ENCODE assay signal across 12 cellular contexts in genomic region chr1:41698916-41699860, GRCh38.
A peak's percentile ranks its signal among the peaks of the same experiment; 100 is the strongest.
DNase-seq lines count a peak whose midpoint lies in the region; ATAC-seq and TF ChIP-seq lines count a peak whose summit lies in the region.
"Had no signal": no experiment of that assay in that cellular context is flagged by ENCODE, and none has a peak within 500 bp of the region (broad histone marks: within the 10 kb centered on the region; RNA-seq: fewer than 3 reads in every experiment).

No MANE protein-coding gene starts in this region.

- DNase-seq in activated T-cell treated with anti-CD3 and anti-CD28 coated beads, Interleukin-2, amount 50 U/mL, for 72 hours: peak; percentile 32 to 41
- DNase-seq in activated T-cell treated with anti-CD3 and anti-CD28 coated beads for 4 hours (no peak), GM20000 (ENCODE audit: low spot score) (peak; percentile 69), posterior vena cava (ENCODE audit: low spot score) (peak; percentile 61), cerebellar nuclear complex (lab: John Stamatoyannopoulos, UW) (no peak), aorta (no peak)
- DNase-seq: activated naive CD4-positive, alpha-beta T cell treated with anti-CD3 and anti-CD28 coated beads, Interleukin-2, amount 50 U/mL, for 16 hours; NCI-H2171 treated with DMSO at 0.1 percent for 48 hours had no signal

- intact Hi-C loops in posterior vena cava (cut with DNase I): loop anchor here in 1 of 2 donors (5.0 kb wide), 1 partner anchor 1728 kb away; no protein-coding TSS in a partner anchor
- intact Hi-C loops in aorta (cut with DNase I): no loop called here

- H3K27ac Mint-ChIP-seq in activated T-cell treated with anti-CD3 and anti-CD28 coated beads, Interleukin-2, amount 50 U/mL, for 72 hours: no peak overlapping the region
- H3K27ac Mint-ChIP-seq: T-cell had no signal

- no peaks in the 10 kb centered on the region for H3K27me3 ChIP-seq in aorta (ENCODE audit: control insufficient read depth in 1 of 2, insufficient read depth in 2 of 2, low read length in 1 of 2)

- H3K9me3 ChIP-seq in aorta (ENCODE audit: control insufficient read depth, low read length): no peaks in the 10 kb centered on the region

- ATAC-seq in activated T-cell treated with anti-CD3 and anti-CD28 coated beads, Interleukin-2, amount 50 U/mL, for 72 hours (replicated peaks in 1 of 2): peak; percentile 79 to 95
- ATAC-seq in HG03439 (IDR thresholded peaks at IDR 0.05; ENCODE audit: unreplicated experiment) (peak; percentile 96), GM18870 (IDR thresholded peaks at IDR 0.05; ENCODE audit: unreplicated experiment) (no peak), aorta (ENCODE audit: low FRiP score) (no peak)

- no peaks in the 10 kb centered on the region for H3K36me3 Mint-ChIP-seq in activated T-cell treated with anti-CD3 and anti-CD28 coated beads, Interleukin-2, amount 50 U/mL, for 72 hours (ENCODE audit: insufficient read depth in 2 of 2)
- H3K36me3 Mint-ChIP-seq: T-cell had no signal

- WGBS in aorta, 2 donors: 93% methylated on average over 19 of the region's 19 CpGs

- no peaks in the 10 kb centered on the region for H3K36me3 ChIP-seq in aorta (ENCODE audit: control insufficient read depth in 1 of 2, insufficient read depth in 2 of 2, low read length in 1 of 2)

- no peak overlapping the region for H3K27ac ChIP-seq in aorta (ENCODE audit: low read depth in 1 of 2, low read length in 2 of 2)
- H3K27ac ChIP-seq: epithelial cell of prostate had no signal

- H3K4me3 ChIP-seq in aorta (ENCODE audit: low read length in 2 of 2): no peak overlapping the region

- no peak overlapping the region for H3K4me3 Mint-ChIP-seq in activated T-cell treated with anti-CD3 and anti-CD28 coated beads, Interleukin-2, amount 50 U/mL, for 72 hours
- H3K4me3 Mint-ChIP-seq: T-cell had no signal

- H3K4me1 ChIP-seq in aorta (ENCODE audit: control insufficient read depth in 1 of 2, insufficient read depth in 2 of 2, low read length in 2 of 2): no peaks in the 10 kb centered on the region

- H3K27me3 Mint-ChIP-seq in activated T-cell treated with anti-CD3 and anti-CD28 coated beads, Interleukin-2, amount 50 U/mL, for 72 hours (ENCODE audit: low read depth): no peaks in the 10 kb centered on the region
- H3K27me3 Mint-ChIP-seq: T-cell had no signal

- peaks cover 22% of the 10 kb centered on the region for H3K4me1 Mint-ChIP-seq in activated T-cell treated with anti-CD3 and anti-CD28 coated beads, Interleukin-2, amount 50 U/mL, for 72 hours (ENCODE audit: low read depth)

- no peak for TF ChIP-seq CTCF in GM20000 (IDR thresholded peaks at IDR 0.05; ENCODE audit: extremely low read depth, missing control alignments)

- no peaks in the 10 kb centered on the region for H3K9me3 Mint-ChIP-seq in activated T-cell treated with anti-CD3 and anti-CD28 coated beads, Interleukin-2, amount 50 U/mL, for 72 hours
- H3K9me3 Mint-ChIP-seq: T-cell had no signal

Comparison
In these comparisons a context has a peak if more than half of its experiments do, and no peak if none do; other contexts are left out.
1. DNase-seq: peak in activated T-cell treated with anti-CD3 and anti-CD28 coated beads, Interleukin-2, amount 50 U/mL, for 72 hours (2 of 2), GM20000 (single experiment) and posterior vena cava (single experiment); none in activated T-cell treated with anti-CD3 and anti-CD28 coated beads for 4 hours (single experiment), cerebellar nuclear complex (0 of 2) and aorta (0 of 2).
2. ATAC-seq: peak in activated T-cell treated with anti-CD3 and anti-CD28 coated beads, Interleukin-2, amount 50 U/mL, for 72 hours (2 of 2) and HG03439 (single experiment); none in GM18870 (single experiment) and aorta (single experiment).